In the genomic region with DNA sequence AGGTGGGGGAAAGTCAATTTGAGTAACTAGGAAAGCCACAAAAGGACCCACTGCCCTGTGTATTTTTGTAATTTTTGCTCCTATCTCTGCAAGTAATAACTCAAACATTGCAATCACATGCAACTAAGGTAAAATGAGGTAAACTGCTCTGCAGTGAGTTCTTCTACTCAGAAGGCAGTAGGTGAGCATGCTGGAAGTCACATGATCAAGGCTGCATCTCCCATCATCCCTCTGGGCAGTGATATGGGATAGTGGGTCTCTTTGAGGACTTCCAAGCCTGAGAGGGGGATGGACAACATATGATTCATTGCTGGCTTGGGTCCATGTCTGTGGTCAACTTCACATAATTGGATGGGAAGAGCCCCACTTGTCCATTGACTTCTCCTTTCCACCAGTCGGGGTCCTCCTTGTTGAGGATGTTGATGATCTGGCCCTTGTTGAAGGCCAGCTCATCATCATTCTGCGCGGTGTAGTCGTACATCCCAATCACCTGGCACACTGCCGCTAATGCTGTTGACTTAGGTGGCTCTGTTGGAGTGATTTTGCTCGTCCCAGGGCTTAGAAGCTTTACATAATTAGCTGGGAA, we compare ENCODE assay signal across 7 cellular contexts.
DNase-seq lines count a peak whose midpoint lies in the region; FAIRE-seq and TF ChIP-seq lines count a peak whose summit lies in the region.
"Not testable (repeated sequence)": the region's sequence is repeated elsewhere in the genome, so short reads cannot be mapped to it uniquely, and the experiment has no call there.

No MANE protein-coding gene starts in this region.

- not testable (repeated sequence) for H3K27ac ChIP-seq in astrocyte (ENCODE audit: low read depth, low read length); mesenchymal stem cell (ENCODE audit: low read length, poor library complexity, severe bottlenecking)

- H3K9ac ChIP-seq in astrocyte (ENCODE audit: low read length); mesenchymal stem cell (ENCODE audit: low read length): not testable (repeated sequence)

- 89% methylated on average over 6 of the region's 6 CpGs for WGBS in mesenchymal stem cell

- H3K36me3 Mint-ChIP-seq in astrocyte (ENCODE audit: low read depth, unreplicated experiment): not testable (repeated sequence)

- H3K9me3 Mint-ChIP-seq in astrocyte (ENCODE audit: unreplicated experiment): peaks cover 14% of the 10 kb centered on the region

- not testable (repeated sequence) for H2AFZ ChIP-seq in astrocyte (ENCODE audit: low read depth, low read length); mesenchymal stem cell (ENCODE audit: low read depth, low read length)

- not testable (repeated sequence) for H3K23ac ChIP-seq in mesenchymal stem cell (ENCODE audit: low read length in 2 of 2)

- not testable (repeated sequence) for H3K4me3 ChIP-seq in NB4 (ENCODE audit: low read depth, low read length); astrocyte (ENCODE audit: insufficient read depth, low read depth, low read length); epithelial cell of proximal tubule (ENCODE audit: low read depth, low read length); mesenchymal stem cell (ENCODE audit: insufficient read depth in 1 of 2, low read depth in 1 of 2, low read length in 2 of 2)

- H3K36me3 ChIP-seq in astrocyte (ENCODE audit: insufficient read depth, low read length); mesenchymal stem cell (ENCODE audit: control insufficient read depth in 1 of 2, insufficient read depth in 2 of 2, low read depth in 1 of 2, low read length in 2 of 2): not testable (repeated sequence)

- TF ChIP-seq POLR2A in NB4 (IDR thresholded peaks at IDR 0.05; ENCODE audit: extremely low read depth, insufficient read length): not testable (repeated sequence)

- not testable (repeated sequence) for H2BK15ac ChIP-seq in mesenchymal stem cell (ENCODE audit: low read depth, poor library complexity, severe bottlenecking)

- not testable (repeated sequence) for H3K4ac ChIP-seq in mesenchymal stem cell (ENCODE audit: low read depth in 1 of 2, low read length in 2 of 2)

- H2BK120ac ChIP-seq in mesenchymal stem cell (ENCODE audit: low read depth, low read length): not testable (repeated sequence)

- H3K9me3 ChIP-seq in astrocyte (ENCODE audit: insufficient read depth, low read depth, low read length); mesenchymal stem cell (ENCODE audit: control insufficient read depth, low read length): not testable (repeated sequence)

- not testable (repeated sequence) for H3K14ac ChIP-seq in mesenchymal stem cell (ENCODE audit: low read length in 2 of 2)

- H4K91ac ChIP-seq in mesenchymal stem cell (ENCODE audit: low read length): not testable (repeated sequence)

- DNase-seq in ELR (ENCODE audit: low read depth) (peak; percentile 49), NB4 (ENCODE audit: low read depth) (peak; percentile 38), NCI-H446 treated with DMSO at 0.1 percent for 48 hours (lab: John Stamatoyannopoulos, UW) (peak; percentile 73), SHP77 (lab: John Stamatoyannopoulos, UW) (peak; percentile 27 to 30), astrocyte (ENCODE audit: low read depth) (peak; percentile 55), epithelial cell of proximal tubule (ENCODE audit: low read depth) (peak; percentile 10), mesenchymal stem cell (peak; percentile 17)

- not testable (repeated sequence) for H3K79me1 ChIP-seq in mesenchymal stem cell (replicated peaks; ENCODE audit: low read length, poor library complexity, severe bottlenecking)

- not testable (repeated sequence) for H4K8ac ChIP-seq in mesenchymal stem cell (ENCODE audit: low read length)

- not testable (repeated sequence) for H3K4me3 Mint-ChIP-seq in astrocyte (ENCODE audit: unreplicated experiment)

- H2BK12ac ChIP-seq in mesenchymal stem cell (ENCODE audit: low read length in 2 of 2): not testable (repeated sequence)

- not testable (repeated sequence) for H4K20me1 ChIP-seq in astrocyte (ENCODE audit: insufficient read depth, low read length)

- not testable (repeated sequence) for H3K4me2 ChIP-seq in astrocyte (ENCODE audit: low read length); mesenchymal stem cell (ENCODE audit: low read length, poor library complexity, severe bottlenecking)

- H3K27me3 ChIP-seq in astrocyte (ENCODE audit: insufficient read depth, low read length): not testable (repeated sequence)
- H3K27me3 ChIP-seq in mesenchymal stem cell (ENCODE audit: control insufficient read depth in 1 of 2, insufficient read depth in 1 of 2, low read length in 2 of 2): peaks cover 0 to 30% of the 10 kb centered on the region in 2 experiments

- not testable (repeated sequence) for H3K79me2 ChIP-seq in astrocyte (ENCODE audit: insufficient read depth, low read length)

- H3K27ac Mint-ChIP-seq in astrocyte (ENCODE audit: unreplicated experiment): not testable (repeated sequence)

- not testable (repeated sequence) for H2AK5ac ChIP-seq in mesenchymal stem cell (ENCODE audit: low read length, severe bottlenecking)

- H3K27me3 Mint-ChIP-seq in astrocyte (ENCODE audit: low read depth, unreplicated experiment): not testable (repeated sequence)

- H3K4me1 Mint-ChIP-seq in astrocyte (ENCODE audit: low read depth, unreplicated experiment): not testable (repeated sequence)

- not testable (repeated sequence) for H3K18ac ChIP-seq in mesenchymal stem cell (ENCODE audit: low read depth in 1 of 2, low read length in 2 of 2)

- TF ChIP-seq CTCF in NB4 (IDR thresholded peaks at IDR 0.05; ENCODE audit: low read depth, low read length); astrocyte (IDR thresholded peaks at IDR 0.05; ENCODE audit: insufficient read depth, low read depth, low read length); epithelial cell of proximal tubule (conservative IDR thresholded peaks at IDR 0.05; ENCODE audit: low read depth, low read length): not testable (repeated sequence)

- H3K4me1 ChIP-seq in astrocyte (ENCODE audit: insufficient read depth, low read length); mesenchymal stem cell (ENCODE audit: control insufficient read depth, insufficient read depth, low read depth, low read length): not testable (repeated sequence)

- H2BK5ac ChIP-seq in mesenchymal stem cell (ENCODE audit: low read depth, low read length, poor library complexity, severe bottlenecking): not testable (repeated sequence)

- FAIRE-seq in astrocyte (lab: Jason Lieb, UNC): not testable (repeated sequence)

Comparison
In these comparisons a context has a peak if more than half of its experiments do, and no peak if none do; other contexts are left out.
1. DNase-seq: peak in every context shown above with its lines; median percentile 73 in NCI-H446 treated with DMSO at 0.1 percent for 48 hours; 55 in astrocyte; 49 in ELR; 38 in NB4; 28 in SHP77; 17 in mesenchymal stem cell; 10 in epithelial cell of proximal tubule.